ENCODE assay signal across 3 cellular contexts in genomic region chr1:165877411-165877810, GRCh38.
TF ChIP-seq lines count a peak whose summit lies in the region.

No MANE protein-coding gene starts in this region.

TF ChIP-seq in SK-N-SH treated with all-trans-retinoic acid at 6 μM for 48 hours, 23 proteins besides CTCF, POLR2A, EP300 and RAD21:
- TF ChIP-seq ZNF8 (CRISPR knock-in tag; IDR thresholded peaks at IDR 0.05) = peak; percentile 95
- TF ChIP-seq GLIS3 (CRISPR knock-in tag; IDR thresholded peaks at IDR 0.05) = no peak

TF ChIP-seq in SK-N-SH, 30 proteins besides CTCF, POLR2A, EP300 and RAD21:
- TF ChIP-seq NFIC (IDR thresholded peaks at IDR 0.05; ENCODE audit: borderline replicate concordance) (no peak), POLR2AphosphoS5 (IDR thresholded peaks at IDR 0.05; ENCODE audit: low read depth, low read length) (no peak), ZBTB33 (IDR thresholded peaks at IDR 0.05; ENCODE audit: borderline replicate concordance, low read depth) (no peak), MEF2A (IDR thresholded peaks at IDR 0.05; ENCODE audit: borderline replicate concordance, low read depth) (no peak), GABPA (IDR thresholded peaks at IDR 0.05; ENCODE audit: low read depth) (no peak), TEAD4 (IDR thresholded peaks at IDR 0.05; ENCODE audit: borderline replicate concordance, insufficient read depth) (no peak), REST (IDR thresholded peaks at IDR 0.05; ENCODE audit: low read depth, low read length) (no peak), JUND (IDR thresholded peaks at IDR 0.05) (no peak), ELF1 (IDR thresholded peaks at IDR 0.05) (no peak), PBX3 (IDR thresholded peaks at IDR 0.05) (no peak), CHD2 (IDR thresholded peaks at IDR 0.05; ENCODE audit: low read length, partially characterized antibody) (no peak), USF1 (IDR thresholded peaks at IDR 0.05; ENCODE audit: borderline replicate concordance, low read depth) (no peak), IRF3 (IDR thresholded peaks at IDR 0.05; ENCODE audit: low read depth, low read length) (no peak), EZH2phosphoT487 (IDR thresholded peaks at IDR 0.05; ENCODE audit: borderline replicate concordance, low read depth) (no peak)

TF ChIP-seq in H1, 55 proteins besides CTCF, POLR2A, EP300 and RAD21:
- TF ChIP-seq ATF3 (IDR thresholded peaks at IDR 0.05; ENCODE audit: insufficient read depth, low read depth, low read length) (no peak), KDM1A (IDR thresholded peaks at IDR 0.05; ENCODE audit: borderline replicate concordance, low read length) (0 out of 2 replicates have a peak, but pooled peaks have one; percentile 17)
TF ChIP-seq in H1: peak in this region for 1.
